In the genomic region with DNA sequence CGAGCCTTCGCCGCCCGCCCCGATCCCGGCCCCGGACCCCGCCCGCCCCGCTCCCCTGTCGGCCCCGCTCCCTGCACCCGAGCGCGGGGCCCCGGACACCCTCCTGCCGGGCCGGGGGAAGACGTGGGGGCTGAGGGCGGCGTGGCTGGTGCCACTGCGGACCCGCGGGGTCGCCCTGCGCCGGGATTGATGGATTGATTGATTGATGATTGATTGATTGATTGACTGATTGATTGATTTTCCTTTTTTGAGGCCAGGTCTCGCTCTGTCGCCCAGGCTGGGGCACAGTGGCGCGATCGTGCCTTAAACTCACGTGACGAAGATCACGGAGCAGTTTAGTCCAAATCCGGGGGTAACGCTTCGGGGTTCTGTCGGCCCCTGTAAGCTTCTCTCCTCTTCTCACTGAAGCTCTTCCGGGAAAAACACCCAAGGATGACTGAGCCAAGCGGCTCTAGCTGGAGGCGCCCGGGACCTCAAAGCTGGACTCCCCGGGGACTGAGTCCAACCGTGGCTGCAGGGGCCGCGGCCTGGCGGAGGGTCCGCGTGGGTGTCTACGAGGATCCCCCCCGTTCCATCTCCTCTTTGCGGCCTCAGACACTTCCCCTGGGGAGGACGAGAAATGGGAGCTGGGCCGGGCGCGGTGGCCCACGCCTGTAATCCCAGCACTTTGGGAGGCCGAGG, we compare ENCODE assay signal across 9 cellular contexts. TPM values are rescaled to one million over a fixed set of nuclear protein-coding genes. Genes with fewer than 3 reads are reported as not detected.
DNase-seq lines count a peak whose midpoint lies in the region; ATAC-seq, FAIRE-seq and TF ChIP-seq lines count a peak whose summit lies in the region.
"Had no signal": no experiment of that assay in that cellular context is flagged by ENCODE, and none has a peak within 500 bp of the region (broad histone marks: within the 10 kb centered on the region; RNA-seq: fewer than 3 reads in every experiment).

No MANE protein-coding gene starts in this region.

- H3K27ac Mint-ChIP-seq in glutamatergic neuron (ENCODE audit: unreplicated experiment): peak overlapping the region; percentile 46

- H3K36me3 Mint-ChIP-seq in glutamatergic neuron (ENCODE audit: unreplicated experiment): no peaks in the 10 kb centered on the region

- CTCF ChIA-PET in Panc1 (lab: Charles Lee): no interaction called here

- POLR2A ChIA-PET in Panc1 (lab: Charles Lee): interaction anchor here (0.5 to 0.7 kb wide), 4 partner anchors 9 to 35 kb away, joined by 5 to 7 read pairs (median 6); no protein-coding TSS in a partner anchor

- H3K4me1 ChIP-seq in Panc1 (ENCODE audit: control insufficient read depth, insufficient read depth, low read length) (peaks cover 3% of the 10 kb centered on the region; the same call in 1 of the 2 replicates), spleen (peaks cover 10 to 64% (median 43%) of the 10 kb centered on the region in 6 donors)

- BruUV-seq in Panc1 (replicated peaks; lab: Mats Ljungman, UMichigan): no TSS peak

- peak; percentile 61 for FAIRE-seq in GM18507 (lab: Jason Lieb, UNC)
- no peak for FAIRE-seq in RCC 7860 (lab: Jason Lieb, UNC)

- H3K9me3 Mint-ChIP-seq in glutamatergic neuron (ENCODE audit: unreplicated experiment): peaks cover 12% of the 10 kb centered on the region

- H3K4me3 Mint-ChIP-seq in glutamatergic neuron (ENCODE audit: unreplicated experiment): peak overlapping the region; percentile 87

- H3K36me3 ChIP-seq in Panc1 (ENCODE audit: control insufficient read depth, insufficient read depth, low read length) (no peaks in the 10 kb centered on the region), spleen (peaks cover 0 to 10% (median 0%) of the 10 kb centered on the region in 6 donors)

- TF ChIP-seq CTCF in Panc1 (IDR thresholded peaks at IDR 0.05) (no peak), glutamatergic neuron (IDR thresholded peaks at IDR 0.05; ENCODE audit: partially characterized antibody, unreplicated experiment) (no peak), spleen (IDR thresholded peaks at IDR 0.05 in 8 of 11, conservative IDR thresholded peaks at IDR 0.05 in 3 of 11) (no peak)

- no peak for ATAC-seq in Panc1
- no peak for ATAC-seq in GM21360 (IDR thresholded peaks at IDR 0.05; ENCODE audit: unreplicated experiment)

- peaks cover 22% of the 10 kb centered on the region for H3K27me3 Mint-ChIP-seq in glutamatergic neuron (ENCODE audit: unreplicated experiment)

- intact Hi-C loops in Panc1 (cut with micrococcal nuclease; ENCODE audit: unreplicated experiment): no loop called here
- intact Hi-C loops in spleen (cut with DNase I; ENCODE audit: low total_unique reads): no loop called here

- H3K27me3 ChIP-seq in Panc1 (ENCODE audit: control insufficient read depth, insufficient read depth, low read length) (no peaks in the 10 kb centered on the region), spleen (replicated peaks in 1 of 7) (peaks cover 0 to 52% (median 25%) of the 10 kb centered on the region in 7 donors)

- 0 out of 2 replicates have a peak overlapping the region, but pooled peaks have one; percentile 65 for H3K27ac ChIP-seq in Panc1 (ENCODE audit: low read length)
- peak overlapping the region in 6 of 8 donors; percentile 67 to 89 (median 80) for H3K27ac ChIP-seq in spleen

- no peak for DNase-seq in GM18507 (ENCODE audit: extremely low spot score, insufficient read length, low read depth)
- no peak for DNase-seq in Panc1 (ENCODE audit: low read depth, low spot score)
- DNase-seq in glutamatergic neuron: no peak
- no peak for DNase-seq in spleen
- no peak for DNase-seq in RPMI8226
- DNase-seq in RCC 7860 (ENCODE audit: low spot score): no peak
- no peak for DNase-seq in iPS-NIHi7 (ENCODE audit: extremely low spot score)

- H3K4me3 ChIP-seq in Panc1 (ENCODE audit: low read depth in 2 of 2, low read length in 2 of 2) (peak overlapping the region; percentile 53 to 55), spleen (peak overlapping the region; percentile 40 to 90 (median 66))

- H3K9me3 ChIP-seq in Panc1 (ENCODE audit: control insufficient read depth, insufficient read depth, low read depth, low read length): no peaks in the 10 kb centered on the region
- H3K9me3 ChIP-seq in spleen: no peaks in the 10 kb centered on the region

- TF ChIP-seq POLR2A in spleen (IDR thresholded peaks at IDR 0.05): no peak

- in situ Hi-C loops in Panc1 (cut with HindIII; ENCODE audit: low pct_unique_long_range_greater_than_20kb, low sequenced_read_pairs): no loop called here

- peaks cover 21% of the 10 kb centered on the region for H3K4me1 Mint-ChIP-seq in glutamatergic neuron (ENCODE audit: low read depth, unreplicated experiment)

- 17 to 26% (median 21%) methylated on average over 33 to 59 of the region's 59 CpGs for WGBS in spleen, 5 donors

RNA-seq across cellular contexts. Expression of a gene that starts 40.2 kb away (rescaled TPM):
- total RNA-seq in Panc1 (2021; ENCODE audit: unreplicated experiment) (0.21 TPM), glutamatergic neuron (ENCODE audit: unreplicated experiment) (not detected), spleen (not detected)
- polyA plus RNA-seq in Panc1 (2012; ENCODE audit: insufficient read length): not detected
- polyA plus RNA-seq in spleen: not detected
- total RNA-seq: glomerular endothelial cell had no signal

RNA-seq across cellular contexts. Expression of a gene that starts 49.4 kb away (rescaled TPM):
- not detected for total RNA-seq in Panc1 (2021; ENCODE audit: unreplicated experiment)
- polyA plus RNA-seq in Panc1 (2012; ENCODE audit: insufficient read length): not detected
- total RNA-seq in glutamatergic neuron (ENCODE audit: unreplicated experiment): 0.98 TPM
- total RNA-seq in spleen: not detected
- polyA plus RNA-seq in spleen: under 1 TPM; 0.03 to 0.22 (median 0.11) TPM
- total RNA-seq: glomerular endothelial cell had no signal

RNA-seq across cellular contexts. Expression of a gene that starts 50.2 kb away (rescaled TPM):
- total RNA-seq in Panc1 (2021; ENCODE audit: unreplicated experiment) (172 TPM), glutamatergic neuron (ENCODE audit: unreplicated experiment) (219 TPM), spleen (100 to 1,000 TPM; 113 to 183 (median 136) TPM)
- polyA plus RNA-seq in Panc1 (2012; ENCODE audit: insufficient read length): 199 TPM
- polyA plus RNA-seq in spleen: 10 to 100 TPM; 18.5 to 50.1 (median 22.2) TPM
